Comparison of ENCODE assay signal across 17 cellular contexts in genomic region chr6:10890151-10890550, GRCh38.
DNase-seq lines count a peak whose midpoint lies in the region; ATAC-seq, FAIRE-seq and TF ChIP-seq lines count a peak whose summit lies in the region.
"Had no signal": no experiment of that assay in that cellular context is flagged by ENCODE, and none has a peak within 500 bp of the region (broad histone marks: within the 10 kb centered on the region; RNA-seq: fewer than 3 reads in every experiment).

No MANE protein-coding gene starts in this region.

- H3K36me3 Mint-ChIP-seq in memory B cell: no peaks in the 10 kb centered on the region
- H3K36me3 Mint-ChIP-seq: CD4-positive, alpha-beta memory T cell had no signal

- H2AFZ ChIP-seq in OCI-LY3 (ENCODE audit: low read depth, low read length): no peak overlapping the region

- H3K9ac ChIP-seq in BLaER1 (no peak overlapping the region), OCI-LY3 (ENCODE audit: low read length) (no peak overlapping the region)

- peak overlapping the region; percentile 52 for H3K4me3 Mint-ChIP-seq in memory B cell
- H3K4me3 Mint-ChIP-seq: CD4-positive, alpha-beta memory T cell had no signal

- H3K4me3 ChIP-seq in BLaER1 (no peak overlapping the region), OCI-LY3 (ENCODE audit: low read length) (no peak overlapping the region)

- H3K27ac Mint-ChIP-seq in memory B cell: no peak overlapping the region
- H3K27ac Mint-ChIP-seq: CD4-positive, alpha-beta memory T cell had no signal

- FAIRE-seq in GM19239 (lab: Jason Lieb, UNC): peak; percentile 49
- FAIRE-seq: D721Med, G401.6 had no signal

- ATAC-seq in memory B cell (ENCODE audit: low read depth): no peak
- no peak for ATAC-seq in GM21367 (IDR thresholded peaks at IDR 0.05; ENCODE audit: unreplicated experiment)
- no peak for ATAC-seq in HG03571 (IDR thresholded peaks at IDR 0.05; ENCODE audit: unreplicated experiment)

- H3K79me2 ChIP-seq in OCI-LY3 (ENCODE audit: low read length): no peaks in the 10 kb centered on the region

- H3K9me3 ChIP-seq in BLaER1: peaks cover 50% of the 10 kb centered on the region
- H3K9me3 ChIP-seq in OCI-LY3 (ENCODE audit: insufficient read depth, low read length): no peaks in the 10 kb centered on the region

- H3K27me3 ChIP-seq in BLaER1 (no peaks in the 10 kb centered on the region), OCI-LY3 (ENCODE audit: low read depth, low read length) (peaks cover 14% of the 10 kb centered on the region)

- H3K4me2 ChIP-seq in BLaER1 (peak overlapping the region; percentile 20; the same call in 1 of the 2 replicates), OCI-LY3 (ENCODE audit: low read length) (peak overlapping the region; percentile 60; the same call in 1 of the 2 replicates)

- peaks cover 7% of the 10 kb centered on the region for H3K27me3 Mint-ChIP-seq in memory B cell

- no peaks in the 10 kb centered on the region for H3K9me3 Mint-ChIP-seq in memory B cell

- peaks cover 42% of the 10 kb centered on the region for H3K4me1 ChIP-seq in BLaER1
- peaks cover 16% of the 10 kb centered on the region for H3K4me1 ChIP-seq in OCI-LY3 (ENCODE audit: low read length)

- H3K27ac ChIP-seq in BLaER1 (no peak overlapping the region), OCI-LY3 (ENCODE audit: low read length) (no peak overlapping the region)

- H4K20me1 ChIP-seq in BLaER1 (no peaks in the 10 kb centered on the region), OCI-LY3 (ENCODE audit: insufficient read depth, low read length) (no peaks in the 10 kb centered on the region)

- TF ChIP-seq CTCF in OCI-LY3 (IDR thresholded peaks at IDR 0.05; ENCODE audit: low read depth, low read length): no peak

- no peak for DNase-seq in GM19239 (ENCODE audit: insufficient read length, low spot score)
- no peak for DNase-seq in memory B cell (ENCODE audit: low spot score in 2 of 2)
- no peak for DNase-seq in SIG-M5 (lab: John Stamatoyannopoulos, UW)
- DNase-seq: C1 segment of cervical spinal cord; CD4-positive, alpha-beta memory T cell; COR-L47; DMS153; DMS79 treated with DMSO at 0.1 percent for 48 hours; EL; HCEC 1CT; IMR-90 had no signal

- peaks cover 18% of the 10 kb centered on the region for H3K4me1 Mint-ChIP-seq in memory B cell

- H3K36me3 ChIP-seq in BLaER1 (no peaks in the 10 kb centered on the region), OCI-LY3 (replicated peaks; ENCODE audit: low read depth, low read length) (no peaks in the 10 kb centered on the region)
